In genomic region chr7:158973440-158973839, GRCh38 we compare ENCODE assay signal across 8 cellular contexts.
A peak's percentile ranks its signal among the peaks of the same experiment; 100 is the strongest.
DNase-seq lines count a peak whose midpoint lies in the region; ATAC-seq and TF ChIP-seq lines count a peak whose summit lies in the region.

No MANE protein-coding gene starts in this region.

- TF ChIP-seq POLR2A in body of pancreas (IDR thresholded peaks at IDR 0.05) = no peak

- H3K9ac ChIP-seq in DND-41 (ENCODE audit: low read depth, low read length) = no peak overlapping the region
- H3K9ac ChIP-seq in OCI-LY1 (ENCODE audit: low read length) = peak overlapping the region; percentile 18; the same call in 1 of the 2 replicates
- H3K9ac ChIP-seq in mucosa of rectum (ENCODE audit: low read depth in 1 of 2, low read length in 2 of 2) = peak overlapping the region in 1 of 2 donors; percentile 23

- no peaks in the 10 kb centered on the region for H3K36me3 ChIP-seq in DND-41 (ENCODE audit: insufficient read depth, low read length)
- H3K36me3 ChIP-seq in OCI-LY1 (ENCODE audit: insufficient read depth, low read length) = no peaks in the 10 kb centered on the region; the same call in 1 of the 2 replicates
- H3K36me3 ChIP-seq in body of pancreas (replicated peaks in 1 of 2; ENCODE audit: insufficient read depth in 1 of 2, low read depth in 2 of 2) = no peaks in the 10 kb centered on the region
- no peaks in the 10 kb centered on the region for H3K36me3 ChIP-seq in mucosa of rectum (ENCODE audit: control insufficient read depth in 2 of 2, insufficient read depth in 2 of 2, low read length in 2 of 2)

- DNase-seq in DND-41 (peak; percentile 24), body of pancreas (peak; percentile 18 to 68 (median 37)), AML-193 (lab: John Stamatoyannopoulos, UW) (no peak), globus pallidus (ENCODE audit: low spot score) (no peak)

- H3F3A ChIP-seq in OCI-LY1 (ENCODE audit: insufficient read depth, low read length) = peaks cover 7% of the 10 kb centered on the region; the same call in 1 of the 2 replicates

- H3K27me3 ChIP-seq in DND-41 (ENCODE audit: insufficient read depth, low read length, poor library complexity) (no peaks in the 10 kb centered on the region), OCI-LY1 (ENCODE audit: insufficient read depth, low read length) (no peaks in the 10 kb centered on the region; the same call in 1 of the 2 replicates), body of pancreas (no peaks in the 10 kb centered on the region), mucosa of rectum (ENCODE audit: control insufficient read depth in 2 of 2, insufficient read depth in 2 of 2, low read length in 2 of 2) (no peaks in the 10 kb centered on the region)

- H4K20me1 ChIP-seq in DND-41 (ENCODE audit: insufficient read depth, low read length) (no peaks in the 10 kb centered on the region), OCI-LY1 (ENCODE audit: insufficient read depth, low read length) (no peaks in the 10 kb centered on the region)

- no peak overlapping the region for H2AFZ ChIP-seq in DND-41 (ENCODE audit: low read depth, low read length)
- H2AFZ ChIP-seq in OCI-LY1 (ENCODE audit: low read length) = no peak overlapping the region

- H3K4me2 ChIP-seq in DND-41 (ENCODE audit: insufficient read depth, low read length) (no peak overlapping the region), OCI-LY1 (ENCODE audit: low read length) (peak overlapping the region; percentile 52)

- TF ChIP-seq CTCF in DND-41 (IDR thresholded peaks at IDR 0.05; ENCODE audit: borderline replicate concordance, extremely low read depth, low read length, poor library complexity, severe bottlenecking) (peak; percentile 29), OCI-LY1 (IDR thresholded peaks at IDR 0.05; ENCODE audit: low read length) (peak; percentile 81), body of pancreas (IDR thresholded peaks at IDR 0.05) (peak in 4 of 7 experiments; percentile 9 to 53 (median 24))

- intact Hi-C loops in body of pancreas (cut with DNase I) = loop anchor here (10.0 kb wide), 1 partner anchor 279 kb away; no protein-coding TSS in a partner anchor

- no peaks in the 10 kb centered on the region for H3K9me2 ChIP-seq in OCI-LY1 (ENCODE audit: low read depth, low read length)

- H3K4me3 ChIP-seq in DND-41 (ENCODE audit: low read depth in 1 of 2, low read length in 2 of 2) (no peak overlapping the region), OCI-LY1 (ENCODE audit: low read depth, low read length, poor library complexity, severe bottlenecking) (peak overlapping the region; percentile 37), body of pancreas (no peak overlapping the region), mucosa of rectum (ENCODE audit: low read length in 2 of 2) (peak overlapping the region; percentile 7 to 19)

- H3K4me1 ChIP-seq in DND-41 (ENCODE audit: insufficient read depth, low read length) = peaks cover 30% of the 10 kb centered on the region
- H3K4me1 ChIP-seq in OCI-LY1 (ENCODE audit: insufficient read depth, low read length, severe bottlenecking) = peaks cover 22% of the 10 kb centered on the region
- peaks cover 11% of the 10 kb centered on the region for H3K4me1 ChIP-seq in body of pancreas
- peaks cover 2 to 12% of the 10 kb centered on the region in 2 donors for H3K4me1 ChIP-seq in mucosa of rectum (ENCODE audit: control insufficient read depth in 2 of 2, insufficient read depth in 2 of 2, low read length in 2 of 2)

- 44 to 65% methylated on average over 15 to 38 of the region's 43 CpGs for WGBS in body of pancreas, 2 donors

- H3K9me3 ChIP-seq in DND-41 (ENCODE audit: insufficient read depth, low read length, severe bottlenecking) (peaks cover 42% of the 10 kb centered on the region), OCI-LY1 (ENCODE audit: low read length) (peaks cover 13% of the 10 kb centered on the region; the same call in 1 of the 2 replicates), body of pancreas (peaks cover 0 to 7% (median 0%) of the 10 kb centered on the region in 3 donors), mucosa of rectum (ENCODE audit: control insufficient read depth in 2 of 2, low read length in 2 of 2) (peaks cover 0 to 5% of the 10 kb centered on the region in 2 donors)

- no peaks in the 10 kb centered on the region for H3K79me2 ChIP-seq in DND-41 (ENCODE audit: insufficient read depth, low read length)
- no peaks in the 10 kb centered on the region for H3K79me2 ChIP-seq in OCI-LY1 (ENCODE audit: insufficient read depth, low read length)

- no peak for ATAC-seq in DND-41 (ENCODE audit: insufficient read depth, low read depth)
- peak; percentile 42 for ATAC-seq in body of pancreas
- ATAC-seq in GM19397 (IDR thresholded peaks at IDR 0.05; ENCODE audit: unreplicated experiment) = no peak
- ATAC-seq in GM21717 (IDR thresholded peaks at IDR 0.05; ENCODE audit: unreplicated experiment) = no peak

- H3K27ac ChIP-seq in DND-41 (ENCODE audit: low read length) = no peak overlapping the region
- no peak overlapping the region for H3K27ac ChIP-seq in OCI-LY1 (ENCODE audit: low read depth, low read length, poor library complexity, severe bottlenecking)
- no peak overlapping the region for H3K27ac ChIP-seq in body of pancreas
- H3K27ac ChIP-seq in mucosa of rectum (ENCODE audit: low read depth in 2 of 2, low read length in 2 of 2) = no peak overlapping the region

Comparison
In these comparisons a context has a peak if more than half of its experiments do, and no peak if none do; other contexts are left out.
1. DNase-seq: peak in DND-41 (single experiment) and body of pancreas (4 of 4); none in AML-193 (0 of 2) and globus pallidus (single experiment).
2. H3K4me3 ChIP-seq: peak in OCI-LY1 (single experiment) and mucosa of rectum (2 of 2); none in DND-41 (0 of 2) and body of pancreas (0 of 2).
3. CTCF ChIP-seq: peak in every context shown above with its lines; median percentile 81 in OCI-LY1; 29 in DND-41; 24 in body of pancreas.